Comparison of ENCODE assay signal across 8 cellular contexts in genomic region chr17:44124118-44124438, GRCh38. TPM values are rescaled to one million over a fixed set of nuclear protein-coding genes. Genes with fewer than 3 reads are reported as not detected.
DNase-seq lines count a peak whose midpoint lies in the region; FAIRE-seq and TF ChIP-seq lines count a peak whose summit lies in the region.

No MANE protein-coding gene starts in this region.

- H3K9me3 ChIP-seq in hepatocyte (ENCODE audit: low read depth) (no peaks in the 10 kb centered on the region), small intestine (ENCODE audit: control insufficient read depth, low read depth) (no peaks in the 10 kb centered on the region)

- peak overlapping the region; percentile 92 for H3K27ac Mint-ChIP-seq in activated CD4-positive, alpha-beta memory T cell treated with anti-CD3 and anti-CD28 coated beads for 36 hours

- CTCF ChIA-PET in activated CD4-positive, alpha-beta memory T cell treated with anti-CD3 and anti-CD28 coated beads for 36 hours (lab: Charles Lee): interaction anchor here (0.7 to 2.4 kb wide), 21 partner anchors 8 to 226 kb away, joined by 3 to 10 read pairs (median 4); partner anchors contain the start of genes G6PC3, GRN and TMUB2

- H3K27me3 ChIP-seq in H7 (ENCODE audit: control insufficient read depth, insufficient read depth, low read length) (no peaks in the 10 kb centered on the region), hepatocyte (no peaks in the 10 kb centered on the region), small intestine (ENCODE audit: control insufficient read depth in 2 of 2, insufficient read depth in 2 of 2, low read length in 2 of 2) (no peaks in the 10 kb centered on the region)

- peaks cover 9% of the 10 kb centered on the region for H4K20me1 ChIP-seq in hepatocyte (ENCODE audit: insufficient read depth, poor library complexity, severe bottlenecking)

- no peaks in the 10 kb centered on the region for H3K27me3 Mint-ChIP-seq in activated CD4-positive, alpha-beta memory T cell treated with anti-CD3 and anti-CD28 coated beads for 36 hours

- H3K4me1 ChIP-seq in hepatocyte (ENCODE audit: insufficient read depth) (peaks cover 14% of the 10 kb centered on the region), small intestine (ENCODE audit: control insufficient read depth in 2 of 2, insufficient read depth in 1 of 2, low read depth in 1 of 2, low read length in 1 of 2) (peaks cover 0 to 6% of the 10 kb centered on the region in 2 donors)

- H3K4me3 Mint-ChIP-seq in activated CD4-positive, alpha-beta memory T cell treated with anti-CD3 and anti-CD28 coated beads for 36 hours: peak overlapping the region; percentile 86

- H3K4me2 ChIP-seq in hepatocyte: peak overlapping the region; percentile 76

- peaks cover 40% of the 10 kb centered on the region for H3K79me2 ChIP-seq in hepatocyte

- no peaks in the 10 kb centered on the region for H3K9me2 ChIP-seq in hepatocyte (replicated peaks; ENCODE audit: insufficient read depth)

- H3K4me1 Mint-ChIP-seq in activated CD4-positive, alpha-beta memory T cell treated with anti-CD3 and anti-CD28 coated beads for 36 hours (ENCODE audit: low read depth): peaks cover 25% of the 10 kb centered on the region

- H3K27ac ChIP-seq in hepatocyte (peak overlapping the region; percentile 92), small intestine (ENCODE audit: low read depth in 1 of 2, low read length in 1 of 2) (peak overlapping the region; percentile 53 to 97)

- no peaks in the 10 kb centered on the region for H3K36me3 Mint-ChIP-seq in activated CD4-positive, alpha-beta memory T cell treated with anti-CD3 and anti-CD28 coated beads for 36 hours

- H3K36me3 ChIP-seq in H7 (replicated peaks; ENCODE audit: control insufficient read depth, insufficient read depth, low read length) (no peaks in the 10 kb centered on the region), hepatocyte (replicated peaks; ENCODE audit: insufficient read depth, low read depth) (no peaks in the 10 kb centered on the region), small intestine (ENCODE audit: control insufficient read depth in 2 of 2, insufficient read depth in 2 of 2, low read length in 2 of 2) (no peaks in the 10 kb centered on the region)

- no peak for TF ChIP-seq CTCF in hepatocyte (IDR thresholded peaks at IDR 0.05; ENCODE audit: poor library complexity)

- FAIRE-seq in small intestine (lab: Jason Lieb, UNC): no peak

- WGBS in hepatocyte (ENCODE audit: low lambda C conversion rate, missing lambda C conversion rate): 15% methylated on average over 8 of the region's 8 CpGs
- WGBS in small intestine, 3 donors: 2 to 6% (median 3%) methylated on average over 8 of the region's 8 CpGs

- intact Hi-C loops in activated CD4-positive, alpha-beta memory T cell treated with anti-CD3 and anti-CD28 coated beads for 36 hours (cut with micrococcal nuclease): loop anchor here (5.0 kb wide), 2 partner anchors 117 to 208 kb away; no protein-coding TSS in a partner anchor

- peak overlapping the region; percentile 69 for H3K4me3 ChIP-seq in H7 (ENCODE audit: insufficient read depth, low read depth, low read length)
- peak overlapping the region; percentile 51 for H3K4me3 ChIP-seq in hepatocyte
- H3K4me3 ChIP-seq in small intestine (ENCODE audit: low read depth in 1 of 2, low read length in 2 of 2): peak overlapping the region; percentile 32 to 76

- no peaks in the 10 kb centered on the region for H3K9me3 Mint-ChIP-seq in activated CD4-positive, alpha-beta memory T cell treated with anti-CD3 and anti-CD28 coated beads for 36 hours

- DNase-seq in H7: no peak
- DNase-seq in activated CD4-positive, alpha-beta memory T cell treated with anti-CD3 and anti-CD28 coated beads for 36 hours: no peak
- no peak for DNase-seq in hepatocyte (ENCODE audit: low spot score)
- no peak for DNase-seq in small intestine
- DNase-seq in stimulated activated CD4-positive, alpha-beta T cell treated with anti-CD3 and anti-CD28 coated beads, Interleukin-2, amount 100 ng/mL, for 48 hours: no peak
- no peak for DNase-seq in NCI-H1436 treated with DMSO at 0.1 percent for 48 hours (lab: John Stamatoyannopoulos, UW)
- DNase-seq in DMS114 treated with DMSO at 0.1 percent for 48 hours (lab: John Stamatoyannopoulos, UW; ENCODE audit: unreplicated experiment): no peak
- no peak for DNase-seq in HPDE6-E6E7 (ENCODE audit: extremely low spot score)

- POLR2A ChIA-PET in activated CD4-positive, alpha-beta memory T cell treated with anti-CD3 and anti-CD28 coated beads for 36 hours (lab: Charles Lee): interaction anchor here (0.7 to 1.7 kb wide), 13 partner anchors 9 to 216 kb away, joined by 3 to 11 read pairs (median 4); partner anchors contain the start of genes G6PC3, LSM12, MPP2 and TMUB2

- peak overlapping the region; percentile 68 for H2AFZ ChIP-seq in hepatocyte

RNA-seq across cellular contexts. Expression of gene HDAC5, which starts 0.6 kb away (rescaled TPM):
- 72.5 and 89.0 TPM in 2 replicates for total RNA-seq in H7 (2014; rRNA removed; shearing (Covaris generic))
- total RNA-seq in activated CD4-positive, alpha-beta memory T cell treated with anti-CD3 and anti-CD28 coated beads for 36 hours: 10 to 100 TPM; 18.0 to 19.0 TPM
- total RNA-seq in hepatocyte: 28.5 and 33.9 TPM in 2 replicates
- polyA plus RNA-seq in hepatocyte (32.3 and 42.7 TPM in 2 replicates), small intestine (10 to 100 TPM; 10.1 to 18.7 (median 15.9) TPM)

RNA-seq across cellular contexts. Expression of gene HROB, which starts 17.7 kb away (rescaled TPM):
- 12.9 and 15.7 TPM in 2 replicates for total RNA-seq in H7 (2014; rRNA removed; shearing (Covaris generic))
- 10 to 100 TPM; 17.9 to 19.8 TPM for total RNA-seq in activated CD4-positive, alpha-beta memory T cell treated with anti-CD3 and anti-CD28 coated beads for 36 hours
- 1.8 and 2.0 TPM in 2 replicates for total RNA-seq in hepatocyte
- polyA plus RNA-seq in hepatocyte: 5.7 and 5.9 TPM in 2 replicates
- polyA plus RNA-seq in small intestine: 1 to 10 TPM in 2 of 3 donors, not detected in 1; 1.4 to 2.3 TPM

RNA-seq across cellular contexts. Expression of gene ASB16, which starts 46.4 kb away (rescaled TPM):
- 0.17 TPM in 1 of 2 replicates, not detected in the other for total RNA-seq in H7 (2014; rRNA removed; shearing (Covaris generic))
- total RNA-seq in activated CD4-positive, alpha-beta memory T cell treated with anti-CD3 and anti-CD28 coated beads for 36 hours: under 1 TPM in 1 of 2 experiments, not detected in 1; 0.19 TPM
- total RNA-seq in hepatocyte: 0.23 TPM in 1 of 2 replicates, not detected in the other
- polyA plus RNA-seq in hepatocyte: 0.71 and 2.0 TPM in 2 replicates
- polyA plus RNA-seq in small intestine: under 1 TPM in 1 of 3 donors, not detected in 2; 0.15 TPM

RNA-seq across cellular contexts. Expression of gene G6PC3, which starts 53.5 kb away (rescaled TPM):
- total RNA-seq in H7 (2014; rRNA removed; shearing (Covaris generic)): 94.0 and 104 TPM in 2 replicates
- total RNA-seq in activated CD4-positive, alpha-beta memory T cell treated with anti-CD3 and anti-CD28 coated beads for 36 hours: 10 to 100 TPM; 20.7 to 21.9 TPM
- total RNA-seq in hepatocyte: 36.1 and 38.8 TPM in 2 replicates
- 132 and 140 TPM in 2 replicates for polyA plus RNA-seq in hepatocyte
- polyA plus RNA-seq in small intestine: 10 to 100 TPM; 17.6 to 69.2 (median 23.0) TPM

RNA-seq across cellular contexts. Expression of gene LSM12, which starts 57.6 kb away (rescaled TPM):
- 101 and 109 TPM in 2 replicates for total RNA-seq in H7 (2014; rRNA removed; shearing (Covaris generic))
- total RNA-seq in activated CD4-positive, alpha-beta memory T cell treated with anti-CD3 and anti-CD28 coated beads for 36 hours: 10 to 100 TPM; 76.8 to 81.8 TPM
- 40.4 and 44.7 TPM in 2 replicates for total RNA-seq in hepatocyte
- 44.5 and 45.8 TPM in 2 replicates for polyA plus RNA-seq in hepatocyte
- polyA plus RNA-seq in small intestine: 10 to 100 TPM; 24.8 to 36.4 (median 26.5) TPM
